Comparison of ENCODE assay signal across 10 cellular contexts in genomic region chr12:98974767-98975381, GRCh38.
"Had no signal": no experiment of that assay in that cellular context is flagged by ENCODE, and none has a peak within 500 bp of the region (broad histone marks: within the 10 kb centered on the region; RNA-seq: fewer than 3 reads in every experiment).

No MANE protein-coding gene starts in this region.

- DNase-seq: GM23248, GOT3, H7, H9, HCEC 1CT, HFFc6 had no signal

- H2AFZ ChIP-seq: GM23248, GM23338 had no signal

- H3K9ac ChIP-seq: GM23248 had no signal

- H3K4me3 ChIP-seq: GM23248, GM23338, HAP-1 had no signal

- H3K9me3 ChIP-seq: HAP-1 had no signal

- H3K4me2 ChIP-seq: GM23338 had no signal

- H3K4me3 Mint-ChIP-seq: GM23338, H9, HFFc6 had no signal

- H3K4me1 Mint-ChIP-seq: GM23338, H9 had no signal

- H3K27ac ChIP-seq: GM23248 had no signal

- H3K4me1 ChIP-seq: HAP-1 had no signal

- ATAC-seq: GM23338, HCT116 had no signal

- H3K36me3 ChIP-seq: HAP-1 had no signal

- H3K27ac Mint-ChIP-seq: GM23338, H9, HFFc6 had no signal

- FAIRE-seq: H54 had no signal

- H3K9me3 Mint-ChIP-seq: GM23338, HFFc6 had no signal
